ENCODE assay signal across 8 cellular contexts in the genomic region with DNA sequence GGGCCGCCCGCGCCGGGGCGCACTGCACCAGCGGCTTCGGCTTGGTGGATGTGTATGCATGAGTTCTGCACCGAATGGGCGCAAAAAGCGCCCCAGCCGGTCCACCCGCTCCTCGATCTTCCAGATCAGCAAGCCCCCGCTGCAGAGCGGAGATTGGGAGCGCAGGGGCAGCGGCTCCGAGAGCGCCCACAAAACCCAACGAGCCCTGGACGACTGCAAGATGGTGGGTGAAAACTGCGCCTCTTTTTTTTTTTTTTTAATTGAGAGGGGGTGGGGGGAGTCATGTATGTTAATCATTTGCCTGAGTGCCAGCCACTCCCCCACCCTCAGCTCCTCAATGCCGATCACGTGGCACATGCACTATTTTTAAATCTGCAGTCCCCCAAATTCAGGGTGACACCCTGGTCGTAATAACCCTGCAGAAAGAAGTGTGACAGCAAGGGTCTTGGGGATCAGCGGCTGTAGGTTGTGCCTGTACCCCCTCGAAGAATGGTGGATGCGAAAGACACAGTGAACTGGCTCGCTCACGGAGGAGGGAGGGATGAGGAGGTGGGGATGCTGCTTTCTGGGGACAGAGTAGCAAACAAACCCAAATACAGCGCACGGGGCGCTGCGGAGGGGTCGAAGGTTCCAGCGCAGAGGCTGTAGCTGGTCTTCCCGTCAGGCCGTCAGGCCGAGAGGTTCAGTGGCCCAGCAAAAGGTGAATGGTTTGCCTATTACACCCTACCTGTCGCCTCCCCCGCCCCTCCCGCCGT. TPM values are rescaled to one million over a fixed set of nuclear protein-coding genes. Genes with fewer than 3 reads are reported as not detected.
DNase-seq lines count a peak whose midpoint lies in the region; ATAC-seq and TF ChIP-seq lines count a peak whose summit lies in the region.

No MANE protein-coding gene starts in this region.

- H3K36me3 ChIP-seq in PC-3 (ENCODE audit: low read depth, low read length) (no peaks in the 10 kb centered on the region), gastroesophageal sphincter (no peaks in the 10 kb centered on the region), ovary (no peaks in the 10 kb centered on the region)

- intact Hi-C loops in PC-3 (cut with micrococcal nuclease) (loop anchor here (1.0 to 5.0 kb wide), 4 partner anchors 87 to 279 kb away; no protein-coding TSS in a partner anchor), ovary (cut with DNase I) (loop anchor here in 1 of 4 donors (5.0 kb wide), 2 partner anchors 91 to 106 kb away; no protein-coding TSS in a partner anchor)

- H3K4me3 ChIP-seq in PC-3 (ENCODE audit: low read length) = peak overlapping the region; percentile 82
- H3K4me3 ChIP-seq in gastroesophageal sphincter = peak overlapping the region; percentile 13 to 59
- peak overlapping the region; percentile 38 for H3K4me3 ChIP-seq in ovary

- peak overlapping the region; percentile 93 for H2AFZ ChIP-seq in PC-3 (ENCODE audit: low read length)

- no peaks in the 10 kb centered on the region for H4K20me1 ChIP-seq in PC-3 (ENCODE audit: low read length)

- TF ChIP-seq POLR2A in gastroesophageal sphincter (IDR thresholded peaks at IDR 0.05) (no peak), ovary (IDR thresholded peaks at IDR 0.05) (no peak)

- H3K4me2 ChIP-seq in PC-3 (ENCODE audit: low read length) = peak overlapping the region; percentile 89

- BruUV-seq in PC-3 (replicated peaks; lab: Mats Ljungman, UMichigan) = no TSS peak

- POLR2A ChIA-PET in PC-3 (lab: Charles Lee; ENCODE audit: unreplicated experiment) = interaction anchor here (0.6 kb wide), 1 partner anchor 54 kb away, joined by 4 read pairs; no protein-coding TSS in a partner anchor

- peak; percentile 28 for DNase-seq in Ammon's horn (ENCODE audit: low spot score)
- no peak for DNase-seq in PC-3
- peak in 2 of 5 donors; percentile 28 to 38 for DNase-seq in ovary
- DNase-seq in SHP77 treated with DMSO at 0.1 percent for 48 hours (lab: John Stamatoyannopoulos, UW) = no peak
- DNase-seq in MV-4-11 (lab: John Stamatoyannopoulos, UW) = no peak

- H3K9me3 ChIP-seq in PC-3 (ENCODE audit: low read length) = no peaks in the 10 kb centered on the region
- H3K9me3 ChIP-seq in gastroesophageal sphincter = no peaks in the 10 kb centered on the region
- no peaks in the 10 kb centered on the region for H3K9me3 ChIP-seq in ovary

- no peak overlapping the region for H3K27ac ChIP-seq in PC-3 (ENCODE audit: low read length)
- H3K27ac ChIP-seq in gastroesophageal sphincter = peak overlapping the region in 2 of 4 donors; percentile 53 to 64
- H3K27ac ChIP-seq in ovary = no peak overlapping the region

- peak overlapping the region; percentile 29; the same call in 1 of the 2 replicates for H3K9ac ChIP-seq in PC-3 (ENCODE audit: low read length)

- no peaks in the 10 kb centered on the region for H3K79me2 ChIP-seq in PC-3 (ENCODE audit: low read length)

- H3K4me1 ChIP-seq in PC-3 (ENCODE audit: insufficient read depth, low read length) (no peaks in the 10 kb centered on the region; the same call in 1 of the 2 replicates), gastroesophageal sphincter (peaks cover 0 to 34% (median 5%) of the 10 kb centered on the region in 3 donors), ovary (ENCODE audit: insufficient read depth) (peaks cover 1% of the 10 kb centered on the region)

- 0 to 3% methylated on average over 2 to 7 of the region's 43 CpGs for WGBS in gastroesophageal sphincter (ENCODE audit: low coverage in 1 of 2), 2 donors
- WGBS in ovary, 3 donors = 5 to 7% (median 6%) methylated on average over 38 to 43 of the region's 43 CpGs

- H3K9me2 ChIP-seq in PC-3 (replicated peaks; ENCODE audit: low read length) = no peaks in the 10 kb centered on the region

- TF ChIP-seq CTCF in PC-3 (conservative IDR thresholded peaks at IDR 0.05; ENCODE audit: low read depth, low read length) = peak; percentile 37
- TF ChIP-seq CTCF in gastroesophageal sphincter (IDR thresholded peaks at IDR 0.05) = no peak
- TF ChIP-seq CTCF in ovary (IDR thresholded peaks at IDR 0.05) = no peak

- ATAC-seq in PC-3 = no peak
- no peak for ATAC-seq in gastroesophageal sphincter
- ATAC-seq in HG03460 (IDR thresholded peaks at IDR 0.05; ENCODE audit: unreplicated experiment) = no peak
- ATAC-seq in HG02798 (IDR thresholded peaks at IDR 0.05; ENCODE audit: poor library complexity, unreplicated experiment) = no peak

- H3F3A ChIP-seq in PC-3 (ENCODE audit: low read length, unreplicated experiment) = no peaks in the 10 kb centered on the region

- no peaks in the 10 kb centered on the region for H3K27me3 ChIP-seq in PC-3 (ENCODE audit: low read length)
- H3K27me3 ChIP-seq in gastroesophageal sphincter = peaks cover 15% of the 10 kb centered on the region
- no peaks in the 10 kb centered on the region for H3K27me3 ChIP-seq in ovary

- TF ChIP-seq EP300 in gastroesophageal sphincter (IDR thresholded peaks at IDR 0.05) = no peak
- TF ChIP-seq EP300 in ovary (IDR thresholded peaks at IDR 0.05) = no peak

- CTCF ChIA-PET in PC-3 (lab: Charles Lee) = interaction anchor here (0.6 to 1.6 kb wide), 3 partner anchors 29 to 277 kb away, joined by 3 to 7 read pairs (median 6); no protein-coding TSS in a partner anchor

RNA-seq across cellular contexts. Expression of a gene that starts 0.9 kb away (rescaled TPM):
- total RNA-seq in PC-3 (2014; rRNA removed) (1.2 and 2.1 TPM in 2 replicates), gastroesophageal sphincter (1 to 10 TPM; 1.5 to 4.4 (median 3.7) TPM), ovary (1 to 10 TPM; 1.4 to 6.5 (median 4.3) TPM)
- 1 to 10 TPM; 1.9 to 5.8 TPM for polyA plus RNA-seq in ovary
